ENCODE assay signal across 11 cellular contexts in the genomic region with DNA sequence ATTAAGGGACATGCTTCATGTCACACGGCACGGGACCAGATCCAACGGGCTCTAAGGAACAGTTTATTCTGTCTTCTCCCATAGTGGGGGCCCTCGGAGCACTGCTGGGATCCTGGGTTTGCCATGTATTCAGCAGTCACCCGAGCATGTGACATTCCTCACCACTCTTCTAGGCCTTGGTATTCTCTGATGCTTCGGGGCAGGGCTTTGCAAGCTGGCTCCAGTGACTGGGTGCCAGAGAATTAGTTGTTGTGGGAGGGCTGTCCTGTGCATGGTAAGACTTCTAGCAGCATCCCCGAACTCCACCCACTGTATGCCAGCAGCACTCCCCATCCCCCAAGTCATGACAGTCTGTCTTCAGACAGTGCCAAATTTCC. TPM values are rescaled to one million over a fixed set of nuclear protein-coding genes. Genes with fewer than 3 reads are reported as not detected.
DNase-seq lines count a peak whose midpoint lies in the region; ATAC-seq and TF ChIP-seq lines count a peak whose summit lies in the region.
"Had no signal": no experiment of that assay in that cellular context is flagged by ENCODE, and none has a peak within 500 bp of the region (broad histone marks: within the 10 kb centered on the region; RNA-seq: fewer than 3 reads in every experiment).

No MANE protein-coding gene starts in this region.

- no peaks in the 10 kb centered on the region for H3K36me3 Mint-ChIP-seq in naive thymus-derived CD4-positive, alpha-beta T cell
- H3K36me3 Mint-ChIP-seq: activated CD4-positive, alpha-beta memory T cell treated with anti-CD3 and anti-CD28 coated beads for 36 hours had no signal

- no peaks in the 10 kb centered on the region for H3K27me3 Mint-ChIP-seq in naive thymus-derived CD4-positive, alpha-beta T cell
- H3K27me3 Mint-ChIP-seq: activated CD4-positive, alpha-beta memory T cell treated with anti-CD3 and anti-CD28 coated beads for 36 hours had no signal

- no TSS peak for BruUV-seq in Panc1 (replicated peaks; lab: Mats Ljungman, UMichigan)

- no peak overlapping the region for H3K4me3 Mint-ChIP-seq in naive thymus-derived CD4-positive, alpha-beta T cell
- H3K4me3 Mint-ChIP-seq: activated CD4-positive, alpha-beta memory T cell treated with anti-CD3 and anti-CD28 coated beads for 36 hours had no signal

- H3K27ac Mint-ChIP-seq in naive thymus-derived CD4-positive, alpha-beta T cell, result no peak overlapping the region
- H3K27ac Mint-ChIP-seq: activated CD4-positive, alpha-beta memory T cell treated with anti-CD3 and anti-CD28 coated beads for 36 hours had no signal

- H3K9me3 Mint-ChIP-seq in naive thymus-derived CD4-positive, alpha-beta T cell, result no peaks in the 10 kb centered on the region
- H3K9me3 Mint-ChIP-seq: activated CD4-positive, alpha-beta memory T cell treated with anti-CD3 and anti-CD28 coated beads for 36 hours had no signal

- no peaks in the 10 kb centered on the region for H3K4me1 Mint-ChIP-seq in naive thymus-derived CD4-positive, alpha-beta T cell

- no peaks in the 10 kb centered on the region for H3K27me3 ChIP-seq in Panc1 (ENCODE audit: control insufficient read depth, insufficient read depth, low read length)
- no peaks in the 10 kb centered on the region for H3K27me3 ChIP-seq in naive thymus-derived CD4-positive, alpha-beta T cell (ENCODE audit: control insufficient read depth in 2 of 2, insufficient read depth in 2 of 2, low read length in 2 of 2)

- no peaks in the 10 kb centered on the region for H3K36me3 ChIP-seq in Panc1 (ENCODE audit: control insufficient read depth, insufficient read depth, low read length)
- no peaks in the 10 kb centered on the region for H3K36me3 ChIP-seq in naive thymus-derived CD4-positive, alpha-beta T cell (ENCODE audit: control insufficient read depth in 2 of 3, insufficient read depth in 3 of 3, low read length in 3 of 3)

- no peaks in the 10 kb centered on the region for H3K9me3 ChIP-seq in Panc1 (ENCODE audit: control insufficient read depth, insufficient read depth, low read depth, low read length)
- H3K9me3 ChIP-seq in naive thymus-derived CD4-positive, alpha-beta T cell (ENCODE audit: control insufficient read depth in 2 of 3, low read length in 3 of 3), result no peaks in the 10 kb centered on the region

- no peak for TF ChIP-seq CTCF in Panc1 (IDR thresholded peaks at IDR 0.05)
- TF ChIP-seq CTCF in fibroblast of mammary gland (conservative IDR thresholded peaks at IDR 0.05; ENCODE audit: control insufficient read depth, insufficient read depth, low read depth, low read length), result no peak

- POLR2A ChIA-PET in Panc1 (lab: Charles Lee), result interaction anchor here (0.6 to 0.9 kb wide), 2 partner anchors 9 to 17 kb away, joined by 8 to 9 read pairs; no protein-coding TSS in a partner anchor
- POLR2A ChIA-PET in naive thymus-derived CD4-positive, alpha-beta T cell (lab: Charles Lee), result no interaction called here

- in situ Hi-C loops in Panc1 (cut with HindIII; ENCODE audit: low pct_unique_long_range_greater_than_20kb, low sequenced_read_pairs), result no loop called here

- CTCF ChIA-PET in Panc1 (lab: Charles Lee), result interaction anchor here (1.2 kb wide), 1 partner anchor 12 kb away, joined by 5 read pairs; no protein-coding TSS in a partner anchor
- CTCF ChIA-PET in naive thymus-derived CD4-positive, alpha-beta T cell (lab: Charles Lee), result interaction anchor here (0.7 kb wide), 1 partner anchor 37 kb away, joined by 5 read pairs; no protein-coding TSS in a partner anchor

- intact Hi-C loops in Panc1 (cut with micrococcal nuclease; ENCODE audit: unreplicated experiment), result no loop called here
- intact Hi-C loops in posterior cingulate gyrus (cut with DNase I), result loop anchor here (5.0 kb wide), 1 partner anchor 198 kb away; the partner anchor contains the start of gene SERINC3
- intact Hi-C loops in naive thymus-derived CD4-positive, alpha-beta T cell (cut with micrococcal nuclease), result no loop called here

- H3K4me3 ChIP-seq in Panc1 (ENCODE audit: low read depth in 2 of 2, low read length in 2 of 2), result no peak overlapping the region
- no peak overlapping the region for H3K4me3 ChIP-seq in fibroblast of mammary gland (ENCODE audit: control insufficient read depth, low read depth, low read length)
- H3K4me3 ChIP-seq in naive thymus-derived CD4-positive, alpha-beta T cell (ENCODE audit: low read length), result no peak overlapping the region

- peak overlapping the region; percentile 62 for H3K27ac ChIP-seq in Panc1 (ENCODE audit: low read length)
- H3K27ac ChIP-seq in naive thymus-derived CD4-positive, alpha-beta T cell (ENCODE audit: low read depth, low read length), result no peak overlapping the region

- ATAC-seq in Panc1 (peak; percentile 89), HG03135 (IDR thresholded peaks at IDR 0.05; ENCODE audit: unreplicated experiment) (no peak), HG02870 (IDR thresholded peaks at IDR 0.05; ENCODE audit: unreplicated experiment) (no peak), GM19452 (IDR thresholded peaks at IDR 0.05; ENCODE audit: unreplicated experiment) (no peak)
- no peak for ATAC-seq in naive thymus-derived CD4-positive, alpha-beta T cell

- DNase-seq in COR-L47 (lab: John Stamatoyannopoulos, UW) (peak; percentile 33), Panc1 (ENCODE audit: low read depth, low spot score) (peak; percentile 84), fibroblast of mammary gland (ENCODE audit: low read depth) (peak; percentile 71), posterior cingulate gyrus (peak in 6 of 10 donors; percentile 37 to 91 (median 40))
- no peak for DNase-seq in naive thymus-derived CD4-positive, alpha-beta T cell
- DNase-seq: activated CD4-positive, alpha-beta memory T cell treated with anti-CD3 and anti-CD28 coated beads for 36 hours; NCI-H1105 had no signal

- H3K4me1 ChIP-seq in Panc1 (ENCODE audit: control insufficient read depth, insufficient read depth, low read length), result peaks cover 66% of the 10 kb centered on the region
- no peaks in the 10 kb centered on the region for H3K4me1 ChIP-seq in naive thymus-derived CD4-positive, alpha-beta T cell (ENCODE audit: control insufficient read depth in 2 of 2, insufficient read depth in 2 of 2, low read length in 2 of 2)

RNA-seq across cellular contexts. Expression of gene CCN5, which starts 5.4 kb away (rescaled TPM):
- total RNA-seq in Panc1 (2021; ENCODE audit: unreplicated experiment), result 15.2 TPM
- 32.0 TPM for polyA plus RNA-seq in Panc1 (2012; ENCODE audit: insufficient read length)
- not detected for total RNA-seq in naive thymus-derived CD4-positive, alpha-beta T cell
- polyA plus RNA-seq in naive thymus-derived CD4-positive, alpha-beta T cell, result not detected
- total RNA-seq: activated CD4-positive, alpha-beta memory T cell treated with anti-CD3 and anti-CD28 coated beads for 36 hours; H1 had no signal
- polyA plus RNA-seq: H1 had no signal

RNA-seq across cellular contexts. Expression of gene KCNK15, which starts 25.1 kb away (rescaled TPM):
- total RNA-seq in Panc1 (2021; ENCODE audit: unreplicated experiment), result 7.4 TPM
- 13.2 TPM for polyA plus RNA-seq in Panc1 (2012; ENCODE audit: insufficient read length)
- total RNA-seq in naive thymus-derived CD4-positive, alpha-beta T cell, result under 1 TPM in 1 of 5 experiments, not detected in 4; 0.19 TPM
- polyA plus RNA-seq in naive thymus-derived CD4-positive, alpha-beta T cell, result not detected

Comparison
In these comparisons a context has a peak if more than half of its experiments do, and no peak if none do; other contexts are left out.
1. DNase-seq: peak in COR-L47 (single experiment), Panc1 (single experiment), fibroblast of mammary gland (single experiment) and posterior cingulate gyrus (6 of 10); none in naive thymus-derived CD4-positive, alpha-beta T cell (0 of 9).
2. RNA of gene CCN5, which starts 5.4 kb away (total RNA-seq): 15.2 TPM in Panc1 (single experiment); not detected in naive thymus-derived CD4-positive, alpha-beta T cell; every median in the first group is over 10 times any median in the second.